8 cellular contexts compared by ENCODE assay signal in genomic region chr11:112024778-112025678, GRCh38. TPM values are rescaled to one million over a fixed set of nuclear protein-coding genes. Genes with fewer than 3 reads are reported as not detected.
DNase-seq lines count a peak whose midpoint lies in the region; ATAC-seq, FAIRE-seq and TF ChIP-seq lines count a peak whose summit lies in the region.

Gene DLAT (plus strand): TSS chr11:112025408. CDS start chr11:112025473, 65 bp downstream.

- FAIRE-seq in RCC 7860 (lab: Jason Lieb, UNC) = no peak

- CTCF ChIA-PET in naive thymus-derived CD4-positive, alpha-beta T cell (lab: Charles Lee) = interaction anchor here (1.0 to 1.1 kb wide), 2 partner anchors 43 to 154 kb away, joined by 3 to 5 read pairs; no protein-coding TSS in a partner anchor

- H3K27ac Mint-ChIP-seq in activated T-cell treated with anti-CD3 and anti-CD28 coated beads, Interleukin-2, amount 50 U/mL, for 72 hours = peak within 1 kb of the TSS; percentile 98
- H3K27ac Mint-ChIP-seq in naive thymus-derived CD4-positive, alpha-beta T cell = peak within 1 kb of the TSS; percentile 96 to 100 (median 98)

- H3K4me3 ChIP-seq in KMS-11 (IDR thresholded peaks at IDR 0.05; ENCODE audit: insufficient read depth, low read depth, low read length) = no peak within 1 kb of the TSS
- peak within 1 kb of the TSS; percentile 75 to 91 (median 83) for H3K4me3 ChIP-seq in fibroblast of lung (replicated peaks in 1 of 4; ENCODE audit: control extremely low read depth in 1 of 4, insufficient read depth in 1 of 4, low read depth in 3 of 4, low read length in 4 of 4)
- peak within 1 kb of the TSS; percentile 100 for H3K4me3 ChIP-seq in naive thymus-derived CD4-positive, alpha-beta T cell (ENCODE audit: low read length)

- DNase-seq in DMS79 treated with DMSO at 0.1 percent for 48 hours (lab: John Stamatoyannopoulos, UW) (peak; percentile 98), RCC 7860 (ENCODE audit: low spot score) (peak; percentile 51), fibroblast of lung (ENCODE audit: low read depth in 2 of 2) (peak; percentile 85 to 86)
- DNase-seq in activated T-cell treated with anti-CD3 and anti-CD28 coated beads, Interleukin-2, amount 50 U/mL, for 72 hours = peak; percentile 86 to 92
- DNase-seq in naive thymus-derived CD4-positive, alpha-beta T cell = peak; percentile 66 to 87 (median 85)
- peak; percentile 70 to 86 (median 74) for DNase-seq in stimulated activated naive CD4-positive, alpha-beta T cell (lab: John Stamatoyannopoulos, UW)

- no peak for TF ChIP-seq CTCF in KMS-11 (conservative IDR thresholded peaks at IDR 0.05; ENCODE audit: low read depth, low read length)
- TF ChIP-seq CTCF in fibroblast of lung (conservative IDR thresholded peaks at IDR 0.05 in 1 of 2, IDR thresholded peaks at IDR 0.05 in 1 of 2; ENCODE audit: low read depth in 1 of 2, low read length in 2 of 2) = no peak

- no peaks in the 10 kb centered on the region for H3K27me3 Mint-ChIP-seq in activated T-cell treated with anti-CD3 and anti-CD28 coated beads, Interleukin-2, amount 50 U/mL, for 72 hours (ENCODE audit: low read depth)
- no peaks in the 10 kb centered on the region for H3K27me3 Mint-ChIP-seq in naive thymus-derived CD4-positive, alpha-beta T cell

- H3K4me2 ChIP-seq in KMS-11 (peak within 1 kb of the TSS; percentile 89), fibroblast of lung (ENCODE audit: extremely low read depth, insufficient read depth, low read length) (peak within 1 kb of the TSS; percentile 96)

- peak; percentile 80 for ATAC-seq in GM21737 (IDR thresholded peaks at IDR 0.05; ENCODE audit: unreplicated experiment)
- peak; percentile 91 to 93 for ATAC-seq in activated T-cell treated with anti-CD3 and anti-CD28 coated beads, Interleukin-2, amount 50 U/mL, for 72 hours (replicated peaks in 1 of 2)
- peak; percentile 95 for ATAC-seq in naive thymus-derived CD4-positive, alpha-beta T cell

- peak within 1 kb of the TSS; percentile 99 to 100 for H3K4me3 Mint-ChIP-seq in activated T-cell treated with anti-CD3 and anti-CD28 coated beads, Interleukin-2, amount 50 U/mL, for 72 hours
- peak within 1 kb of the TSS; percentile 97 to 100 (median 99) for H3K4me3 Mint-ChIP-seq in naive thymus-derived CD4-positive, alpha-beta T cell

- H3K9me3 ChIP-seq in fibroblast of lung (ENCODE audit: control insufficient read depth, insufficient read depth, low read depth, low read length) = no peaks in the 10 kb centered on the region
- H3K9me3 ChIP-seq in naive thymus-derived CD4-positive, alpha-beta T cell (ENCODE audit: control insufficient read depth in 2 of 3, low read length in 3 of 3) = no peaks in the 10 kb centered on the region

- H3K4me1 Mint-ChIP-seq in activated T-cell treated with anti-CD3 and anti-CD28 coated beads, Interleukin-2, amount 50 U/mL, for 72 hours (ENCODE audit: low read depth) = peaks cover 15% of the 10 kb centered on the region
- H3K4me1 Mint-ChIP-seq in naive thymus-derived CD4-positive, alpha-beta T cell = peaks cover 14 to 39% (median 30%) of the 10 kb centered on the region in 7 donors

- no peaks in the 10 kb centered on the region for H3K9me3 Mint-ChIP-seq in activated T-cell treated with anti-CD3 and anti-CD28 coated beads, Interleukin-2, amount 50 U/mL, for 72 hours
- no peaks in the 10 kb centered on the region for H3K9me3 Mint-ChIP-seq in naive thymus-derived CD4-positive, alpha-beta T cell

- POLR2A ChIA-PET in naive thymus-derived CD4-positive, alpha-beta T cell (lab: Charles Lee) = interaction anchor here (0.6 to 2.8 kb wide), 3 partner anchors 62 to 153 kb away, joined by 3 to 9 read pairs (median 3); partner anchors contain the start of genes ALG9, SDHD and TIMM8B

- H3K36me3 ChIP-seq in KMS-11 (ENCODE audit: insufficient read depth) (no peaks in the 10 kb centered on the region), fibroblast of lung (ENCODE audit: control insufficient read depth, insufficient read depth, low read length) (peaks cover 2% of the 10 kb centered on the region)
- peaks cover 0 to 31% (median 0%) of the 10 kb centered on the region in 3 experiments for H3K36me3 ChIP-seq in naive thymus-derived CD4-positive, alpha-beta T cell (ENCODE audit: control insufficient read depth in 2 of 3, insufficient read depth in 3 of 3, low read length in 3 of 3)

- intact Hi-C loops in naive thymus-derived CD4-positive, alpha-beta T cell (cut with micrococcal nuclease) = loop anchor here (1.0 to 10.0 kb wide), 14 partner anchors 16 to 1290 kb away; partner anchors contain the start of genes ALG9 (in 2 of the 2), CFAP68 (in 2 of the 2), FDXACB1 (in 2 of the 2) and NKAPD1 (in 2 of the 2)

- H2AFZ ChIP-seq in KMS-11 (ENCODE audit: low read depth) (peak within 1 kb of the TSS; percentile 84), fibroblast of lung (ENCODE audit: low read length) (peak within 1 kb of the TSS; percentile 96)

- H3K4me1 ChIP-seq in KMS-11 (ENCODE audit: low read depth, poor library complexity, severe bottlenecking) (peaks cover 14% of the 10 kb centered on the region), fibroblast of lung (ENCODE audit: control insufficient read depth, extremely low read depth, insufficient read depth, low read length) (no peaks in the 10 kb centered on the region)
- peaks cover 0 to 7% of the 10 kb centered on the region in 2 donors for H3K4me1 ChIP-seq in naive thymus-derived CD4-positive, alpha-beta T cell (ENCODE audit: control insufficient read depth in 2 of 2, insufficient read depth in 2 of 2, low read length in 2 of 2)

- H3K36me3 Mint-ChIP-seq in activated T-cell treated with anti-CD3 and anti-CD28 coated beads, Interleukin-2, amount 50 U/mL, for 72 hours (ENCODE audit: insufficient read depth in 2 of 2) = peaks cover 0 to 8% of the 10 kb centered on the region in 2 donors
- peaks cover 5 to 17% (median 16%) of the 10 kb centered on the region in 5 donors for H3K36me3 Mint-ChIP-seq in naive thymus-derived CD4-positive, alpha-beta T cell

- H3K27me3 ChIP-seq in KMS-11 (ENCODE audit: insufficient read depth, low read depth) = no peaks in the 10 kb centered on the region
- H3K27me3 ChIP-seq in fibroblast of lung (ENCODE audit: control insufficient read depth, insufficient read depth, low read length) = no peaks in the 10 kb centered on the region
- H3K27me3 ChIP-seq in naive thymus-derived CD4-positive, alpha-beta T cell (ENCODE audit: control insufficient read depth in 2 of 2, insufficient read depth in 2 of 2, low read length in 2 of 2) = no peaks in the 10 kb centered on the region

- H3K27ac ChIP-seq in KMS-11 (peak within 1 kb of the TSS; percentile 85), fibroblast of lung (ENCODE audit: insufficient read depth, low read length) (peak within 1 kb of the TSS; percentile 79)
- peak within 1 kb of the TSS; percentile 93 for H3K27ac ChIP-seq in naive thymus-derived CD4-positive, alpha-beta T cell (ENCODE audit: low read depth, low read length)

- H3K79me2 ChIP-seq in KMS-11 (ENCODE audit: insufficient read depth, low read depth) (no peaks in the 10 kb centered on the region; the same call in 1 of the 2 replicates), fibroblast of lung (ENCODE audit: control insufficient read depth, insufficient read depth, low read length) (peaks cover 7% of the 10 kb centered on the region)

- H4K20me1 ChIP-seq in KMS-11 (ENCODE audit: insufficient read depth) = no peaks in the 10 kb centered on the region
- no peaks in the 10 kb centered on the region for H4K20me1 ChIP-seq in fibroblast of lung (ENCODE audit: control insufficient read depth, extremely low read depth, insufficient read depth, low read length)

- H3K9ac ChIP-seq in KMS-11 (peak within 1 kb of the TSS; percentile 94), fibroblast of lung (ENCODE audit: insufficient read depth, low read length) (peak within 1 kb of the TSS; percentile 76)

RNA-seq across cellular contexts. Expression of gene DLAT, which starts in this region (rescaled TPM):
- 10 to 100 TPM; 27.2 to 31.6 TPM for total RNA-seq in activated T-cell treated with anti-CD3 and anti-CD28 coated beads, Interleukin-2, amount 50 U/mL, for 72 hours
- 26.2 and 33.9 TPM in 2 replicates for total RNA-seq in fibroblast of lung
- polyA plus RNA-seq in fibroblast of lung = 37.8 and 48.8 TPM in 2 replicates
- polyA plus RNA-seq in fibroblast of lung (2012) = 24.8 and 30.7 TPM in 2 replicates
- polyA minus RNA-seq in fibroblast of lung (ENCODE audit: low replicate concordance) = 6.4 and 9.6 TPM in 2 replicates
- total RNA-seq in naive thymus-derived CD4-positive, alpha-beta T cell = 10 to 100 TPM; 13.1 to 31.0 (median 17.8) TPM
- 10 to 100 TPM; 24.2 to 25.9 TPM for polyA plus RNA-seq in naive thymus-derived CD4-positive, alpha-beta T cell
